Comparison of ENCODE assay signal across 8 cellular contexts in genomic region chr18:63518178-63519012, GRCh38. TPM values are rescaled to one million over a fixed set of nuclear protein-coding genes. Genes with fewer than 3 reads are reported as not detected.
DNase-seq lines count a peak whose midpoint lies in the region; ATAC-seq and TF ChIP-seq lines count a peak whose summit lies in the region.

No MANE protein-coding gene starts in this region.

- ATAC-seq in GM21825 (IDR thresholded peaks at IDR 0.05; ENCODE audit: unreplicated experiment), result peak; percentile 92

- DNase-seq in G401 (ENCODE audit: low spot score), result peak; percentile 81
- DNase-seq in Karpas-422, result peak; percentile 94
- peak; percentile 15 for DNase-seq in OCI-M2 (lab: John Stamatoyannopoulos, UW; ENCODE audit: unreplicated experiment)
- peak; percentile 36 for DNase-seq in activated T-cell treated with anti-CD3 and anti-CD28 coated beads for 4 hours
- DNase-seq in fibroblast of peridontal ligament (ENCODE audit: extremely low read depth), result peak; percentile 82
- peak; percentile 27 for DNase-seq in non-pigmented ciliary epithelial cell (ENCODE audit: low read depth)
- DNase-seq in vagina (ENCODE audit: extremely low spot score in 2 of 2), result no peak

- TF ChIP-seq CTCF in vagina (IDR thresholded peaks at IDR 0.05), result peak; percentile 49 to 86 (median 79)

- no peak overlapping the region for H2AFZ ChIP-seq in Karpas-422 (ENCODE audit: low read length)

- no peak for TF ChIP-seq POLR2A in vagina (IDR thresholded peaks at IDR 0.05)

- H3K36me3 ChIP-seq in Karpas-422 (ENCODE audit: insufficient read depth, low read length), result no peaks in the 10 kb centered on the region
- H3K36me3 ChIP-seq in vagina, result no peaks in the 10 kb centered on the region

- H3K4me1 ChIP-seq in Karpas-422 (ENCODE audit: low read length) (peaks cover 5% of the 10 kb centered on the region), vagina (no peaks in the 10 kb centered on the region)

- H4K20me1 ChIP-seq in Karpas-422 (ENCODE audit: insufficient read depth, low read depth, low read length), result no peaks in the 10 kb centered on the region

- H3K9me3 ChIP-seq in Karpas-422 (ENCODE audit: low read length) (no peaks in the 10 kb centered on the region), vagina (no peaks in the 10 kb centered on the region)

- H3K27me3 ChIP-seq in Karpas-422 (ENCODE audit: low read length) (no peaks in the 10 kb centered on the region), vagina (no peaks in the 10 kb centered on the region)

- no peaks in the 10 kb centered on the region for H3K9me2 ChIP-seq in Karpas-422 (replicated peaks; ENCODE audit: insufficient read depth, low read length)

- no peak overlapping the region for H3K4me2 ChIP-seq in Karpas-422 (ENCODE audit: low read depth, low read length, poor library complexity, severe bottlenecking)

- H3K4me3 ChIP-seq in Karpas-422 (ENCODE audit: low read length) (no peak overlapping the region), vagina (no peak overlapping the region)

- in situ Hi-C loops in G401 (cut with HindIII; ENCODE audit: low sequenced_read_pairs), result no loop called here

- H3K79me2 ChIP-seq in Karpas-422 (ENCODE audit: low read length), result no peaks in the 10 kb centered on the region

- intact Hi-C loops in vagina (cut with DNase I), result loop anchor here (10.0 kb wide), 1 partner anchor 326 kb away; no protein-coding TSS in a partner anchor

- H3K27ac ChIP-seq in Karpas-422 (ENCODE audit: low read length) (no peak overlapping the region), vagina (no peak overlapping the region)

- no peak overlapping the region for H3K9ac ChIP-seq in Karpas-422 (ENCODE audit: low read length)

RNA-seq across cellular contexts. Expression of gene SERPINB12, which starts 23.8 kb away (rescaled TPM):
- total RNA-seq in G401 (2014; rRNA removed; shearing (Covaris generic)), result not detected in 2 replicates
- not detected in 2 replicates for total RNA-seq in Karpas-422 (2014; rRNA removed; shearing (Covaris generic); ENCODE audit: low replicate concordance)
- total RNA-seq in vagina, result 20.1 TPM

RNA-seq across cellular contexts. Expression of gene SERPINB5, which starts 41.6 kb away (rescaled TPM):
- not detected in 2 replicates for total RNA-seq in G401 (2014; rRNA removed; shearing (Covaris generic))
- 1.0 TPM in 1 of 2 replicates, not detected in the other for total RNA-seq in Karpas-422 (2014; rRNA removed; shearing (Covaris generic); ENCODE audit: low replicate concordance)
- 141 TPM for total RNA-seq in vagina

Comparison
In these comparisons a context has a peak if more than half of its experiments do, and no peak if none do; other contexts are left out.
1. DNase-seq: peak in G401 (single experiment), Karpas-422 (single experiment), OCI-M2 (single experiment), activated T-cell treated with anti-CD3 and anti-CD28 coated beads for 4 hours (single experiment), fibroblast of peridontal ligament (single experiment) and non-pigmented ciliary epithelial cell (single experiment); none in vagina (0 of 2).
2. RNA of gene SERPINB12, which starts 23.8 kb away (total RNA-seq): 20.1 TPM in vagina (single experiment); not detected in G401 and not detected in Karpas-422; every median in the first group is over 10 times any median in the second.
3. RNA of gene SERPINB5, which starts 41.6 kb away (total RNA-seq): 141 TPM in vagina (single experiment); 1.0 TPM in Karpas-422 and not detected in G401; every median in the first group is over 10 times any median in the second.